In the genomic region with DNA sequence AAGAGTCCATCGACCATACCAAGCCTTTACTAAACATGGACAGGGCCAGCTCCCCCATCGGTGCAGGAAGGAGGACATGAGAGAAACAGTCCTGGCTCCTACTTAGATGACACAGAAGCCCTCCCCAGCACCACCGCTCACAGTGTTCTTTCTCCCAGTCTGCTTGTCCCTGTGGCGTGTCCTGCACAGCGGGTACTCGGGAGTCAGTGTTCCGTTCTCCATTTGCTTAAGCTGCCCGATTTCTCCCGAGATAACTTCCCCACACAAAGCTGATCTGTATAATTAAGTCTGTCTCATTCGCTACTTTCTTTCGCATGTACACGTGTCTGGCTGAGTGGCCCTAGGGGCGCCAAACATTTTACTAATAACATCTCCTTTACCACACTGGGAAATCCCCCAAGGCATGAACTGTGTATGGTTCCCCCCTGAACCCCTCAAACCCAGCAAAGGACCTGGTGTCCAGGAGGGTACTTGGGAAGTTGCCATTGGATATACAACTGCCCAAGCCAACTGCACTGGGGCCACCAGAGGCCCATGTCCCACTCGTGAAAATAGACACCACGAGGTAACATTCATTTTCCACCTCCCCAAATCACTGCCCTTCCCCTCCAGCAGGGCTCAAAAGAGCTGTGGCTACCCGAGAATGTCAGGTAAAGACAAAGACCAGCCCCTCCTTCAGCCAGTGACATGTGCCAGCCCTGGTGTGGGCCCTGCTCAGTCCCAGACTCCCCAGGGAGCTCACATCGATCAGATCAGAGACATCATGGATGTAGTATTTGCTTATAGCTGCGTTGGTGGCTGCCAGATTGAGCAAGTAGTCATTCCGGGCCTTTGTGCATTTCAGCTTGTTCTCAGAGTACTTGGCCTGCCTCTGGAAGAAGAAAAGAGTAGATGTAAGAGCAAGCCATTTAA, we compare ENCODE assay signal across 1 cellular context.
TF ChIP-seq lines count a peak whose summit lies in the region.

No MANE protein-coding gene starts in this region.

TF ChIP-seq in WTC11, 78 proteins besides CTCF, POLR2A, EP300 and RAD21:
- TF ChIP-seq, protein P1, sequence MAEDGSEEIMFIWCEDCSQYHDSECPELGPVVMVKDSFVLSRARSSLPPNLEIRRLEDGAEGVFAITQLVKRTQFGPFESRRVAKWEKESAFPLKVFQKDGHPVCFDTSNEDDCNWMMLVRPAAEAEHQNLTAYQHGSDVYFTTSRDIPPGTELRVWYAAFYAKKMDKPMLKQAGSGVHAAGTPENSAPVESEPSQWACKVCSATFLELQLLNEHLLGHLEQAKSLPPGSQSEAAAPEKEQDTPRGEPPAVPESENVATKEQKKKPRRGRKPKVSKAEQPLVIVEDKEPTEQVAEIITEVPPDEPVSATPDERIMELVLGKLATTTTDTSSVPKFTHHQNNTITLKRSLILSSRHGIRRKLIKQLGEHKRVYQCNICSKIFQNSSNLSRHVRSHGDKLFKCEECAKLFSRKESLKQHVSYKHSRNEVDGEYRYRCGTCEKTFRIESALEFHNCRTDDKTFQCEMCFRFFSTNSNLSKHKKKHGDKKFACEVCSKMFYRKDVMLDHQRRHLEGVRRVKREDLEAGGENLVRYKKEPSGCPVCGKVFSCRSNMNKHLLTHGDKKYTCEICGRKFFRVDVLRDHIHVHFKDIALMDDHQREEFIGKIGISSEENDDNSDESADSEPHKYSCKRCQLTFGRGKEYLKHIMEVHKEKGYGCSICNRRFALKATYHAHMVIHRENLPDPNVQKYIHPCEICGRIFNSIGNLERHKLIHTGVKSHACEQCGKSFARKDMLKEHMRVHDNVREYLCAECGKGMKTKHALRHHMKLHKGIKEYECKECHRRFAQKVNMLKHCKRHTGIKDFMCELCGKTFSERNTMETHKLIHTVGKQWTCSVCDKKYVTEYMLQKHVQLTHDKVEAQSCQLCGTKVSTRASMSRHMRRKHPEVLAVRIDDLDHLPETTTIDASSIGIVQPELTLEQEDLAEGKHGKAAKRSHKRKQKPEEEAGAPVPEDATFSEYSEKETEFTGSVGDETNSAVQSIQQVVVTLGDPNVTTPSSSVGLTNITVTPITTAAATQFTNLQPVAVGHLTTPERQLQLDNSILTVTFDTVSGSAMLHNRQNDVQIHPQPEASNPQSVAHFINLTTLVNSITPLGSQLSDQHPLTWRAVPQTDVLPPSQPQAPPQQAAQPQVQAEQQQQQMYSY (CRISPR knock-in tag; IDR thresholded peaks at IDR 0.05), result no peak
- TF ChIP-seq, protein P2, sequence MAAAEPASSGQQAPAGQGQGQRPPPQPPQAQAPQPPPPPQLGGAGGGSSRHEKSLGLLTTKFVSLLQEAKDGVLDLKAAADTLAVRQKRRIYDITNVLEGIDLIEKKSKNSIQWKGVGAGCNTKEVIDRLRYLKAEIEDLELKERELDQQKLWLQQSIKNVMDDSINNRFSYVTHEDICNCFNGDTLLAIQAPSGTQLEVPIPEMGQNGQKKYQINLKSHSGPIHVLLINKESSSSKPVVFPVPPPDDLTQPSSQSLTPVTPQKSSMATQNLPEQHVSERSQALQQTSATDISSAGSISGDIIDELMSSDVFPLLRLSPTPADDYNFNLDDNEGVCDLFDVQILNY (CRISPR knock-in tag; IDR thresholded peaks at IDR 0.05), result no peak
- no peak for TF ChIP-seq ZNF671 (CRISPR knock-in tag; IDR thresholded peaks at IDR 0.05)
- no peak for TF ChIP-seq NFE2L1 (CRISPR knock-in tag; IDR thresholded peaks at IDR 0.05)
- no peak for TF ChIP-seq FOXJ3 (CRISPR knock-in tag; IDR thresholded peaks at IDR 0.05; ENCODE audit: borderline replicate concordance)
- TF ChIP-seq, protein P3, sequence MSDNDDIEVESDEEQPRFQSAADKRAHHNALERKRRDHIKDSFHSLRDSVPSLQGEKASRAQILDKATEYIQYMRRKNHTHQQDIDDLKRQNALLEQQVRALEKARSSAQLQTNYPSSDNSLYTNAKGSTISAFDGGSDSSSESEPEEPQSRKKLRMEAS (CRISPR knock-in tag; IDR thresholded peaks at IDR 0.05), result no peak
- no peak for TF ChIP-seq SP1 (CRISPR knock-in tag; conservative IDR thresholded peaks at IDR 0.05)
- no peak for TF ChIP-seq GRHL2 (CRISPR knock-in tag; IDR thresholded peaks at IDR 0.05; ENCODE audit: insufficient replicate concordance, severe bottlenecking)
- no peak for TF ChIP-seq ZNF317 (CRISPR knock-in tag; IDR thresholded peaks at IDR 0.05; ENCODE audit: borderline replicate concordance, low read depth)
- TF ChIP-seq, protein P4, sequence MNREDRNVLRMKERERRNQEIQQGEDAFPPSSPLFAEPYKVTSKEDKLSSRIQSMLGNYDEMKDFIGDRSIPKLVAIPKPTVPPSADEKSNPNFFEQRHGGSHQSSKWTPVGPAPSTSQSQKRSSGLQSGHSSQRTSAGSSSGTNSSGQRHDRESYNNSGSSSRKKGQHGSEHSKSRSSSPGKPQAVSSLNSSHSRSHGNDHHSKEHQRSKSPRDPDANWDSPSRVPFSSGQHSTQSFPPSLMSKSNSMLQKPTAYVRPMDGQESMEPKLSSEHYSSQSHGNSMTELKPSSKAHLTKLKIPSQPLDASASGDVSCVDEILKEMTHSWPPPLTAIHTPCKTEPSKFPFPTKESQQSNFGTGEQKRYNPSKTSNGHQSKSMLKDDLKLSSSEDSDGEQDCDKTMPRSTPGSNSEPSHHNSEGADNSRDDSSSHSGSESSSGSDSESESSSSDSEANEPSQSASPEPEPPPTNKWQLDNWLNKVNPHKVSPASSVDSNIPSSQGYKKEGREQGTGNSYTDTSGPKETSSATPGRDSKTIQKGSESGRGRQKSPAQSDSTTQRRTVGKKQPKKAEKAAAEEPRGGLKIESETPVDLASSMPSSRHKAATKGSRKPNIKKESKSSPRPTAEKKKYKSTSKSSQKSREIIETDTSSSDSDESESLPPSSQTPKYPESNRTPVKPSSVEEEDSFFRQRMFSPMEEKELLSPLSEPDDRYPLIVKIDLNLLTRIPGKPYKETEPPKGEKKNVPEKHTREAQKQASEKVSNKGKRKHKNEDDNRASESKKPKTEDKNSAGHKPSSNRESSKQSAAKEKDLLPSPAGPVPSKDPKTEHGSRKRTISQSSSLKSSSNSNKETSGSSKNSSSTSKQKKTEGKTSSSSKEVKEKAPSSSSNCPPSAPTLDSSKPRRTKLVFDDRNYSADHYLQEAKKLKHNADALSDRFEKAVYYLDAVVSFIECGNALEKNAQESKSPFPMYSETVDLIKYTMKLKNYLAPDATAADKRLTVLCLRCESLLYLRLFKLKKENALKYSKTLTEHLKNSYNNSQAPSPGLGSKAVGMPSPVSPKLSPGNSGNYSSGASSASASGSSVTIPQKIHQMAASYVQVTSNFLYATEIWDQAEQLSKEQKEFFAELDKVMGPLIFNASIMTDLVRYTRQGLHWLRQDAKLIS (CRISPR knock-in tag; IDR thresholded peaks at IDR 0.05; ENCODE audit: borderline replicate concordance), result no peak
